Comparison of ENCODE assay signal across 1 cellular context in genomic region chr7:73828107-73828803, GRCh38.
TF ChIP-seq lines count a peak whose summit lies in the region.

No MANE protein-coding gene starts in this region.

TF ChIP-seq in GM23338, 12 proteins besides CTCF, POLR2A, EP300 and RAD21 (continued from another document):
- TF ChIP-seq ZNF462 (CRISPR knock-in tag; IDR thresholded peaks at IDR 0.05) (no peak), ZNF114 (CRISPR knock-in tag; IDR thresholded peaks at IDR 0.05) (no peak), POLR2AphosphoS5 (IDR thresholded peaks at IDR 0.05; ENCODE audit: low read depth) (no peak), JUNB (IDR thresholded peaks at IDR 0.05; ENCODE audit: unreplicated experiment) (no peak), REST (IDR thresholded peaks at IDR 0.05; ENCODE audit: unreplicated experiment) (no peak)
